1 cellular context compared by ENCODE assay signal in the genomic region with DNA sequence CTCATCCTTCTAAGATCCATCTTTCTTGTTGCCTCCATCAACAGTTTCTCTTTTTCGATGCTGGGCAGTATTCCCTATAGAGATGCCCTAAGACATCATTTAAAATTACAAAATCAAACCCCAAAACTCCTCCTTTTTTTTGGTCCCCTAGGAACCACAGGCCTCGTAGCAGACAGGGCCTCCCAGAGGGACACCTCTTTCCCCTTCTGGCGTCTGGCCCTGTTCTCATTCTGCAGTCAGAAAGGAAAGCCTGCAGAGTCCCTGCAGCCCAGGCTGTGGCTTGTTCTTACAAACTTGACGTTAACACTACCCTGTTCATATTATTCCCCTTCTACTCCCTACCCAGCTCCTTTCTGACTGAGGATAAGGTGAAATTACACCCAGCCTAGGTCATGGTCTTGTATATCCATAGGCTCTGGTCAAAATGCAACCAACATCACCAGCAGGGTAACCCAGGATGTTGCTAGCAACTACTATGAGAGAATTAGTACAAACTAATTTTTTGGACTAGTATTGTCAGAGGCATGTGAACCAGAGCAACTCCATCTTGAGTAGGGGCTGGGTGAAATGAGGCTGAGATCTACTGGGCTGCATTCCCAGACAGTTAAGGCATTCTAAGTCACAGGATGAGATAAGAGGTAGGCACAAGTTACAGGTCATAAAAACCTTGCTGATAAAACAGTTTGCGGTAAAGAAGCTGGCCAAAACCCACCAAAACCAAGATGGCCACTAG.
A peak's percentile ranks its signal among the peaks of the same experiment; 100 is the strongest.
TF ChIP-seq lines count a peak whose summit lies in the region.

No MANE protein-coding gene starts in this region.

TF ChIP-seq in HEK293, 187 proteins besides CTCF, POLR2A, EP300 and RAD21:
- TF ChIP-seq ZNF747 (tag by site-specific recombination; IDR thresholded peaks at IDR 0.05) (no peak), ZXDB (tag by site-specific recombination; IDR thresholded peaks at IDR 0.05) (peak; percentile 24; the same call in 1 of the 2 replicates), ZNF416 (tag by site-specific recombination; IDR thresholded peaks at IDR 0.05) (no peak), ZEB2 (tag by site-specific recombination; IDR thresholded peaks at IDR 0.05) (no peak)
